21 cellular contexts compared by ENCODE assay signal in the genomic region with DNA sequence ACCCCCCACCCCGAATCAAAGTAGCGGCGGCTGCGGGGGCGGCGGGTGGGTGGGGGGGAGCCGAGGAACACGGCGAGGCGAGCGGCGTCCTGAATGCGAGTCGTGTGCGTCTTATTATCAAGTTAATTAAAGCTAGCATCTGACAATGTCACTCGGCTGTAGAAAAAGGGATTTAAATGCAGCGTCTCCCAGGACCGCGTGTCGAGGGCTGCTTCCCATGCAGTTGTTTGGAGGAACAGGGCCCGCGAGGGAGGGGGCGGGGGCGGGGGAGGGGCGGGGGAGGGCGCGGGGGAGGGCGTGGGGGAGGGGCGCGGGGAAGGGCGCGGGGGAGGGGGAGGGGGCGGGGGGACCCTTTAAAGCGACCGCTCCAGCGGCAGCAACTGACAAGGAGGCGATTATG. TPM values are rescaled to one million over a fixed set of nuclear protein-coding genes. Genes with fewer than 3 reads are reported as not detected.
"Had no signal": no experiment of that assay in that cellular context is flagged by ENCODE, and none has a peak within 500 bp of the region (broad histone marks: within the 10 kb centered on the region; RNA-seq: fewer than 3 reads in every experiment).

No MANE protein-coding gene starts in this region.

- H3K4me3 ChIP-seq: cardiac muscle cell, esophagus muscularis mucosa, hepatocyte, left ventricle myocardium inferior, prostate gland, skin epidermis, thyroid gland had no signal

- H3K27ac Mint-ChIP-seq: activated CD4-positive, alpha-beta memory T cell treated with anti-CD3 and anti-CD28 coated beads for 36 hours had no signal

- ATAC-seq: activated naive CD4-positive, alpha-beta T cell treated with anti-CD3 and anti-CD28 coated beads, Interleukin-2, amount 50 U/mL, for 72 hours; naive thymus-derived CD8-positive, alpha-beta T cell; right cardiac atrium; stimulated activated naive B cell treated with anti-CD40 and anti-IgM and Interleukin-4, amounts not matched to agents 10 μg/mL and 1 μg/mL and 100 μg/mL, for 72 hours had no signal

- H3K4me3 Mint-ChIP-seq: activated CD4-positive, alpha-beta memory T cell treated with anti-CD3 and anti-CD28 coated beads for 36 hours; activated T-cell treated with anti-CD3 and anti-CD28 coated beads, Interleukin-2, amount 50 U/mL, for 24 hours; memory B cell; stimulated activated naive B cell treated with anti-CD40 and anti-IgM and Interleukin-4, amounts not matched to agents 10 μg/mL and 1 μg/mL and 100 μg/mL, for 72 hours had no signal

- H3K27ac ChIP-seq: esophagus muscularis mucosa, hepatocyte, left ventricle myocardium inferior, prostate gland, skin epidermis, thyroid gland had no signal

- H3K36me3 ChIP-seq: cardiac muscle cell, esophagus muscularis mucosa, left ventricle myocardium inferior, prostate gland, thyroid gland had no signal

- H3K9me3 Mint-ChIP-seq: activated CD4-positive, alpha-beta memory T cell treated with anti-CD3 and anti-CD28 coated beads for 36 hours; activated naive CD4-positive, alpha-beta T cell treated with anti-CD3 and anti-CD28 coated beads, Interleukin-2, amount 50 U/mL, for 72 hours; activated T-cell treated with anti-CD3 and anti-CD28 coated beads, Interleukin-2, amount 50 U/mL, for 24 hours; memory B cell; naive thymus-derived CD8-positive, alpha-beta T cell had no signal

- H3K9me3 ChIP-seq: esophagus muscularis mucosa, left ventricle myocardium inferior, prostate gland, thyroid gland had no signal

- H3K4me1 ChIP-seq: prostate gland had no signal

- DNase-seq: activated CD4-positive, alpha-beta memory T cell treated with anti-CD3 and anti-CD28 coated beads for 36 hours; activated CD4-positive, alpha-beta T cell treated with anti-CD3 and anti-CD28 coated beads for 1 hour; activated T-cell treated with anti-CD3 and anti-CD28 coated beads, Interleukin-2, amount 50 U/mL, for 24 hours; left ventricle myocardium inferior; naive thymus-derived CD8-positive, alpha-beta T cell; nucleus accumbens; right cardiac atrium; stimulated activated CD4-positive, alpha-beta T cell treated with anti-CD3 and anti-CD28 coated beads, Interleukin-15, amount 100 ng/mL, for 24 hours; stimulated activated CD4-positive, alpha-beta T cell treated with anti-CD3 and anti-CD28 coated beads, Interleukin-4, amount 100 ng/mL, for 1 hour; stimulated activated naive B cell treated with anti-CD40 and anti-IgM and Interleukin-4, amounts not matched to agents 10 μg/mL and 1 μg/mL and 100 μg/mL, for 72 hours; T1000; thyroid gland had no signal

RNA-seq across cellular contexts. Expression of a gene that starts 2.7 kb away (rescaled TPM):
- total RNA-seq: activated CD4-positive, alpha-beta memory T cell treated with anti-CD3 and anti-CD28 coated beads for 36 hours; activated naive CD4-positive, alpha-beta T cell treated with anti-CD3 and anti-CD28 coated beads, Interleukin-2, amount 50 U/mL, for 72 hours; esophagus muscularis mucosa; hepatocyte; left ventricle myocardium inferior; mucosa of gallbladder; naive thymus-derived CD8-positive, alpha-beta T cell; prostate gland; right cardiac atrium; thyroid gland had no signal
- polyA plus RNA-seq: hepatocyte; keratinocyte; naive thymus-derived CD8-positive, alpha-beta T cell; right cardiac atrium had no signal
